17 cellular contexts compared by ENCODE assay signal in genomic region chr5:133006653-133007052, GRCh38.
"Had no signal": no experiment of that assay in that cellular context is flagged by ENCODE, and none has a peak within 500 bp of the region (broad histone marks: within the 10 kb centered on the region; RNA-seq: fewer than 3 reads in every experiment).

No MANE protein-coding gene starts in this region.

- H3K4me3 ChIP-seq: esophagus muscularis mucosa, lung, ovary, upper lobe of right lung had no signal

- H3K9me3 Mint-ChIP-seq: activated CD4-positive, alpha-beta T cell treated with anti-CD3 and anti-CD28 coated beads, Interleukin-2, amount 10 ng/mL, durations not matched to agents 24 days and 14 days; activated naive CD4-positive, alpha-beta T cell treated with anti-CD3 and anti-CD28 coated beads for 36 hours; activated T-cell treated with anti-CD3 and anti-CD28 coated beads, Interleukin-2, amount 50 U/mL, for 4 hours; natural killer cell had no signal

- H3K27me3 ChIP-seq: esophagus muscularis mucosa, ovary, upper lobe of right lung had no signal

- H3K27me3 Mint-ChIP-seq: activated CD4-positive, alpha-beta T cell treated with anti-CD3 and anti-CD28 coated beads, Interleukin-2, amount 10 ng/mL, durations not matched to agents 24 days and 14 days had no signal

- H3K36me3 Mint-ChIP-seq: natural killer cell had no signal

- H3K4me3 Mint-ChIP-seq: activated CD4-positive, alpha-beta T cell treated with anti-CD3 and anti-CD28 coated beads, Interleukin-2, amount 10 ng/mL, durations not matched to agents 24 days and 14 days; activated naive CD4-positive, alpha-beta T cell treated with anti-CD3 and anti-CD28 coated beads for 36 hours; activated T-cell treated with anti-CD3 and anti-CD28 coated beads, Interleukin-2, amount 50 U/mL, for 4 hours; natural killer cell had no signal

- H3K9me3 ChIP-seq: esophagus muscularis mucosa, ovary, upper lobe of right lung had no signal

- H3K4me1 ChIP-seq: esophagus muscularis mucosa, upper lobe of right lung had no signal

- DNase-seq: activated CD4-positive, alpha-beta T cell treated with anti-CD3 and anti-CD28 coated beads, Interleukin-2, amount 10 ng/mL, durations not matched to agents 24 days and 14 days; activated CD8-positive, alpha-beta memory T cell treated with anti-CD3 and anti-CD28 coated beads, Interleukin-2, amount 50 U/mL, for 4 hours; activated naive CD4-positive, alpha-beta T cell treated with anti-CD3 and anti-CD28 coated beads for 36 hours; activated T-cell treated with anti-CD3 and anti-CD28 coated beads, Interleukin-2, amount 50 U/mL, for 4 hours; aorta; dermis blood vessel endothelial cell; effector memory CD4-positive, alpha-beta T cell; foreskin fibroblast; natural killer cell; ovary; stimulated activated CD8-positive, alpha-beta memory T cell treated with anti-CD3 and anti-CD28 coated beads, Interleukin-4, amount 100 ng/mL, for 48 hours; stimulated activated naive CD4-positive, alpha-beta T cell; T-helper 1 cell; T1000; upper lobe of right lung had no signal

- H3K27ac ChIP-seq: esophagus muscularis mucosa, ovary, upper lobe of right lung had no signal

- H3K4me1 Mint-ChIP-seq: activated CD4-positive, alpha-beta T cell treated with anti-CD3 and anti-CD28 coated beads, Interleukin-2, amount 10 ng/mL, durations not matched to agents 24 days and 14 days; natural killer cell had no signal

- H3K36me3 ChIP-seq: ovary had no signal

- H3K27ac Mint-ChIP-seq: activated CD4-positive, alpha-beta T cell treated with anti-CD3 and anti-CD28 coated beads, Interleukin-2, amount 10 ng/mL, durations not matched to agents 24 days and 14 days; activated naive CD4-positive, alpha-beta T cell treated with anti-CD3 and anti-CD28 coated beads for 36 hours; natural killer cell had no signal
